Comparison of ENCODE assay signal across 31 cellular contexts in the genomic region with DNA sequence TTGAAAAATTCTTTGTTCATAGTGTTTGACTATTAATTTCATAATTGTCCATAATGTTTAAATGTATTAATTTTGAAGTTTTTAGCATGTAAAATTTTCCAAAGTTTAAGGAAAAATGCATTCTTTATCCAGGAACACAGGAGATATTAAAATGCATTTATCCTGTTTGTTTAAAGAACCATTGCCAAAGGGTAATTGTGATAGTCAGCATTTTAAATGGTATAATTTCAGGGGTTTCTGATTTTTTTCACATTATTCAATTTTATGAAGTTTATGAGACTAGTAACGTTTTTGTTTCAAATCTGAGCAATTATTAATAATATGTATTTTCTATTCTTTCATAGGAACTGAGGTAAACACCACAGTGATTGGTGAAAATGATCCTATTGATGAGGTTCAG.
"Had no signal": no experiment of that assay in that cellular context is flagged by ENCODE, and none has a peak within 500 bp of the region (broad histone marks: within the 10 kb centered on the region; RNA-seq: fewer than 3 reads in every experiment).

No MANE protein-coding gene starts in this region.

- DNase-seq: activated B cell treated with CpG ODN at 0.5 μM for 24 hours; activated CD4-positive, alpha-beta memory T cell treated with anti-CD3 and anti-CD28 coated beads for 36 hours; activated CD4-positive, alpha-beta T cell treated with anti-CD3 and anti-CD28 coated beads for 4 hours; activated CD4-positive, alpha-beta T cell treated with anti-CD3 and anti-CD28 coated beads, Interleukin-2, amount 10 ng/mL, durations not matched to agents 24 days and 14 days; activated CD4-positive, alpha-beta T cell treated with anti-CD3 and anti-CD28 coated beads, Interleukin-2, amount 50 U/mL, for 1 hour; activated CD4-positive, alpha-beta T cell treated with anti-CD3 and anti-CD28 coated beads, Interleukin-2, amount 50 U/mL, for 4 hours; activated CD4-positive, CD25-positive, alpha-beta regulatory T cell treated with anti-CD3 and anti-CD28 coated beads, Interleukin-2, amount 50 U/mL, for 72 hours; activated CD8-positive, alpha-beta memory T cell treated with anti-CD3 and anti-CD28 coated beads, Interleukin-2, amount 50 U/mL, for 4 hours; activated CD8-positive, alpha-beta T cell treated with anti-CD3 and anti-CD28 coated beads for 36 hours; activated effector memory CD4-positive, alpha-beta T cell treated with anti-CD3 and anti-CD28 coated beads, Interleukin-2, amount 50 U/mL, for 16 hours; activated gamma-delta T cell treated with Interleukin-2 at 50 U/mL for 16 hours; activated naive CD4-positive, alpha-beta T cell; activated naive CD4-positive, alpha-beta T cell treated with anti-CD3 and anti-CD28 coated beads for 36 hours; activated naive CD4-positive, alpha-beta T cell treated with anti-CD3 and anti-CD28 coated beads, Interleukin-2, amount 50 U/mL, for 16 hours; activated naive CD8-positive, alpha-beta T cell treated with anti-CD3 and anti-CD28 coated beads for 36 hours; activated T-cell treated with anti-CD3 and anti-CD28 coated beads for 4 hours; activated T-cell treated with anti-CD3 and anti-CD28 coated beads, Interleukin-2, amount 50 U/mL, for 1 hour; activated T-cell treated with anti-CD3 and anti-CD28 coated beads, Interleukin-2, amount 50 U/mL, for 4 hours; activated T-cell treated with anti-CD3 and anti-CD28 coated beads, Interleukin-2, amount 50 U/mL, for 72 hours; adrenal gland; amniotic stem cell; aorta; body of pancreas; brain microvascular endothelial cell; central memory CD4-positive, alpha-beta T cell; T-helper 17 cell had no signal

- H3K4me1 ChIP-seq: adrenal gland, body of pancreas, breast epithelium had no signal

- ATAC-seq: activated CD8-positive, alpha-beta T cell treated with anti-CD3 and anti-CD28 coated beads for 36 hours; activated naive CD4-positive, alpha-beta T cell treated with anti-CD3 and anti-CD28 coated beads, Interleukin-2, amount 50 U/mL, for 72 hours; activated T-cell treated with anti-CD3 and anti-CD28 coated beads, Interleukin-2, amount 50 U/mL, for 4 hours; activated T-cell treated with anti-CD3 and anti-CD28 coated beads, Interleukin-2, amount 50 U/mL, for 72 hours; activated T-helper 17 cell treated with anti-CD3 and anti-CD28 coated beads, Interleukin-2, amount 50 U/mL, for 72 hours; body of pancreas; T-helper 17 cell had no signal

- H3K4me3 ChIP-seq: adrenal gland, body of pancreas, breast epithelium had no signal

- H3K27me3 ChIP-seq: adrenal gland, body of pancreas, brain microvascular endothelial cell, breast epithelium had no signal

- H3K9me3 ChIP-seq: adrenal gland, body of pancreas, breast epithelium had no signal

- H3K27ac ChIP-seq: adrenal gland, body of pancreas, brain microvascular endothelial cell, breast epithelium, VCaP had no signal

- FAIRE-seq: astrocyte had no signal
